ENCODE assay signal across 9 cellular contexts in the genomic region with DNA sequence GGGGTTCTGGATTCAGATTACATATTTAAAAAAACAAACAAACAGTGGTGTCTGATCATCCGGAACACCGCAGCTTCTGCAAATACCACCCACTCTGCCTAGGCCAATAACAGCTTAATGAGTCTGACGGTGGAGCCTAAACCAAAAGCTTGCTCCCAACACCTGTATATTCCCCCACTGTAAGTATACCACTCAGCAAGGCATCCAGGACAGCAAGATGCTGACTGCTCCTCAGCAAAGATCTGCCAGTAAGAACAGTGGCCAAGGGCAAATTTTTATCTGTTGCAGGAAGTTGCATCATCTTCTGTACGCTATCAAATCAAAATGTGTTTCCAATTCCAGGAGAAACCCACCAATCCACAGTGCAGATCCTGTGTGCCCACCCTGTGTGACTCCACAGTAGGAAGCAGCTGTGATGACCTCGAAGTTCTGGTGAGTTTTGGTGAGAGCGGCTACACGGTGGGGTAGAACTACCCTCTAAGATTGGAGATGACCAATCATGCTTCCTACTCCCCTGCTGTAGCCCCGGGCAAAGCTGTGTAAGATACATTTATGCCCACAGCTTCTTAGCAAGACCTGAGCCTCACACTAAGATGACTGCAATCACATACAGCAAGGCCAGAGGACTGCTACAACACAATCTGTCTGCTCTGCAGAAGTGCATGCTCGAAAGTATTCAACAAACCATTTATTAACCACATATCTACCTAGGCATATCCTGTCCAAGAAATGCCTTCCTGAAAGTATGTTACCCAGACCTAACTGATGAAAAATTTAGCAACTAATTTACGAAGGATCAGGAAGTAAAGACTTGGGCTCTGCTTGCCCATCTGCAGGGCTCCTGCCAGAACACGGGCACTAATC. TPM values are rescaled to one million over a fixed set of nuclear protein-coding genes. Genes with fewer than 3 reads are reported as not detected.
DNase-seq lines count a peak whose midpoint lies in the region; ATAC-seq, FAIRE-seq and TF ChIP-seq lines count a peak whose summit lies in the region.
"Had no signal": no experiment of that assay in that cellular context is flagged by ENCODE, and none has a peak within 500 bp of the region (broad histone marks: within the 10 kb centered on the region; RNA-seq: fewer than 3 reads in every experiment).

No MANE protein-coding gene starts in this region.

- H3K9me3 Mint-ChIP-seq in CD14-positive monocyte, result peaks cover 0 to 4% (median 3%) of the 10 kb centered on the region in 7 donors
- H3K9me3 Mint-ChIP-seq in activated naive CD8-positive, alpha-beta T cell treated with anti-CD3 and anti-CD28 coated beads, Interleukin-2, amount 50 U/mL, for 24 hours, result no peaks in the 10 kb centered on the region

- peak; percentile 57 for ATAC-seq in GM21381 (IDR thresholded peaks at IDR 0.05; ENCODE audit: unreplicated experiment)
- no peak for ATAC-seq in activated naive CD8-positive, alpha-beta T cell treated with anti-CD3 and anti-CD28 coated beads, Interleukin-2, amount 50 U/mL, for 24 hours

- H3K4me3 ChIP-seq in kidney (ENCODE audit: low read length in 2 of 2) (no peak overlapping the region), vagina (no peak overlapping the region)

- no peak for FAIRE-seq in kidney (lab: Jason Lieb, UNC)

- peaks cover 44% of the 10 kb centered on the region for H3K4me1 Mint-ChIP-seq in CD14-positive monocyte
- H3K4me1 Mint-ChIP-seq in activated naive CD8-positive, alpha-beta T cell treated with anti-CD3 and anti-CD28 coated beads, Interleukin-2, amount 50 U/mL, for 24 hours, result peaks cover 23% of the 10 kb centered on the region

- H3K4me1 ChIP-seq in kidney (ENCODE audit: control insufficient read depth in 1 of 2, insufficient read depth in 1 of 2, low read depth in 1 of 2, low read length in 2 of 2) (peaks cover 0 to 13% of the 10 kb centered on the region in 2 donors), vagina (peaks cover 23% of the 10 kb centered on the region)

- H3K9ac ChIP-seq in kidney (ENCODE audit: low read length in 2 of 2), result no peak overlapping the region

- H3K4me3 Mint-ChIP-seq in CD14-positive monocyte, result peak overlapping the region in 1 of 2 donors; percentile 70
- no peak overlapping the region for H3K4me3 Mint-ChIP-seq in activated naive CD8-positive, alpha-beta T cell treated with anti-CD3 and anti-CD28 coated beads, Interleukin-2, amount 50 U/mL, for 24 hours

- no peaks in the 10 kb centered on the region for H3K27me3 ChIP-seq in vagina

- peaks cover 0 to 1% (median 0%) of the 10 kb centered on the region in 3 donors for H3K27me3 Mint-ChIP-seq in CD14-positive monocyte (ENCODE audit: low read depth in 3 of 3)
- no peaks in the 10 kb centered on the region for H3K27me3 Mint-ChIP-seq in activated naive CD8-positive, alpha-beta T cell treated with anti-CD3 and anti-CD28 coated beads, Interleukin-2, amount 50 U/mL, for 24 hours

- H3K9me3 ChIP-seq in kidney (ENCODE audit: control insufficient read depth in 1 of 2, low read length in 2 of 2) (no peaks in the 10 kb centered on the region), vagina (no peaks in the 10 kb centered on the region)

- no peak for TF ChIP-seq CTCF in CD14-positive monocyte (IDR thresholded peaks at IDR 0.05)
- no peak for TF ChIP-seq CTCF in kidney (IDR thresholded peaks at IDR 0.05; ENCODE audit: borderline replicate concordance, extremely low read depth, insufficient read depth)
- no peak for TF ChIP-seq CTCF in vagina (IDR thresholded peaks at IDR 0.05)

- H3K36me3 ChIP-seq in kidney (ENCODE audit: control insufficient read depth in 1 of 2, insufficient read depth in 2 of 2, low read length in 2 of 2) (no peaks in the 10 kb centered on the region), vagina (no peaks in the 10 kb centered on the region)

- no peak overlapping the region for H3K27ac ChIP-seq in kidney (ENCODE audit: low read depth in 2 of 2, low read length in 2 of 2)
- no peak overlapping the region for H3K27ac ChIP-seq in vagina

- H3K27ac Mint-ChIP-seq in CD14-positive monocyte, result peak overlapping the region; percentile 27 to 60 (median 51)
- peak overlapping the region; percentile 23 for H3K27ac Mint-ChIP-seq in activated naive CD8-positive, alpha-beta T cell treated with anti-CD3 and anti-CD28 coated beads, Interleukin-2, amount 50 U/mL, for 24 hours

- no peak for TF ChIP-seq POLR2A in vagina (IDR thresholded peaks at IDR 0.05)

- peaks cover under 1% of the 10 kb centered on the region in 2 donors for H3K36me3 Mint-ChIP-seq in CD14-positive monocyte
- H3K36me3 Mint-ChIP-seq in activated naive CD8-positive, alpha-beta T cell treated with anti-CD3 and anti-CD28 coated beads, Interleukin-2, amount 50 U/mL, for 24 hours (ENCODE audit: low read depth), result peaks cover 3% of the 10 kb centered on the region

- DNase-seq in CD14-positive monocyte (ENCODE audit: low spot score) (no peak), LoVo (ENCODE audit: low spot score) (peak; percentile 40), kidney (no peak), iPS-NIHi7 (ENCODE audit: extremely low spot score) (no peak), D341Med (ENCODE audit: low spot score) (no peak), vagina (ENCODE audit: extremely low spot score in 2 of 2) (no peak)
- no peak for DNase-seq in activated naive CD8-positive, alpha-beta T cell treated with anti-CD3 and anti-CD28 coated beads, Interleukin-2, amount 50 U/mL, for 24 hours
- DNase-seq: left cardiac atrium had no signal

- intact Hi-C loops in CD14-positive monocyte (cut with micrococcal nuclease) (loop anchor here in 1 of 2 donors (10.0 kb wide), 1 partner anchor 515 kb away; no protein-coding TSS in a partner anchor), kidney (cut with DNase I) (no loop called here), vagina (cut with DNase I) (no loop called here)

RNA-seq across cellular contexts. Expression of gene SIPA1L2, which starts 30.5 kb away (rescaled TPM):
- polyA plus RNA-seq in CD14-positive monocyte (1 to 10 TPM in 1 of 2 donors, under 1 TPM in 1; 0.64 to 1.3 TPM), kidney (ENCODE audit: insufficient read depth, low read depth, low replicate concordance) (4.0 TPM)
- total RNA-seq in kidney (20.2 TPM), vagina (48.9 TPM)
